In the genomic region with DNA sequence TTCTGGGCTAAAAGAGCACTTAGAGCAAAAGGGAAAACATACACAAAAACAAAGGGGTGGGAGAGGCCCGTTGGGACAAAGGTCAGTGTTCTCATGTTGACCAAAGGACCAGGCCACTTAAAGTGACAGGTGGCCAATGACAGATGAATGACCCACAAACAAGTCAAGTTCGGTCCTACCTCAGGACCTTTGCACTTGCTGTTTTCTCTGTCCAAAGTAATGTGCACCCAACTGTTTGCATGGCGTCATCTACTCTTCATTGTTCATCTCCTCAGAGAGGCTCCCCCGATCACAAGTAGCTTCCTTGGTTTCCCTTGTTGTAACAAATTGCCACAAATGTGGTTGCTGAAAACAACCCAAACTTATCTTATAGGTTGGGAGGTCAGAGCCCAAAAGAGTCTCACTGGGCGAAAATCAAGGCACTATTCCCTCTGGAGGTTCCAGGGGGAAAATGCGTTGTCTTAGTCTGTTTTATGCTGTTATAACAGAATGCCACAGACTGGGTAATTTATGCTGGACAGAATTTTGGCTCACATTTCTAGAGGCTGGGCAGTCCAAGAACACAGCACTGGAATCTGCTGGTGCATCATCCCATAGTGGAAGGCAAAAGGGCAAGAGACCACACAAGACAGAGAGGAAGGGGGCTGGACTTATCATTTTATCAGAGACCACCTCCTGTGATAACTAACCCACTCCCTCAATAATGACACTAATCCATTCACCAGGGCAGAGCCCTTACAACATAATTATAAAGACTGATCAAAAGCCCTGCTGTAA, we compare ENCODE assay signal across 1 cellular context.
TF ChIP-seq lines count a peak whose summit lies in the region.

No MANE protein-coding gene starts in this region.

TF ChIP-seq in HepG2, 621 proteins besides CTCF, POLR2A, EP300 and RAD21 (continued from another document):
- no peak for TF ChIP-seq ZNF703 (CRISPR knock-in tag; IDR thresholded peaks at IDR 0.05; ENCODE audit: borderline replicate concordance)
- TF ChIP-seq, protein P1, sequence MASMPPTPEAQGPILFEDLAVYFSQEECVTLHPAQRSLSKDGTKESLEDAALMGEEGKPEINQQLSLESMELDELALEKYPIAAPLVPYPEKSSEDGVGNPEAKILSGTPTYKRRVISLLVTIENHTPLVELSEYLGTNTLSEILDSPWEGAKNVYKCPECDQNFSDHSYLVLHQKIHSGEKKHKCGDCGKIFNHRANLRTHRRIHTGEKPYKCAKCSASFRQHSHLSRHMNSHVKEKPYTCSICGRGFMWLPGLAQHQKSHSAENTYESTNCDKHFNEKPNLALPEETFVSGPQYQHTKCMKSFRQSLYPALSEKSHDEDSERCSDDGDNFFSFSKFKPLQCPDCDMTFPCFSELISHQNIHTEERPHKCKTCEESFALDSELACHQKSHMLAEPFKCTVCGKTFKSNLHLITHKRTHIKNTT (CRISPR knock-in tag; IDR thresholded peaks at IDR 0.05), result no peak
- peak; percentile 94 for TF ChIP-seq ZNF3 (CRISPR knock-in tag; IDR thresholded peaks at IDR 0.05)
- 0 out of 2 replicates have a peak, but pooled peaks have one; percentile 46 for TF ChIP-seq ZSCAN29 (CRISPR knock-in tag; conservative IDR thresholded peaks at IDR 0.05)
- TF ChIP-seq AGO1 (IDR thresholded peaks at IDR 0.05; ENCODE audit: low read depth, low read length, poor library complexity, severe bottlenecking), result no peak
- no peak for TF ChIP-seq PHF20 (CRISPR knock-in tag; IDR thresholded peaks at IDR 0.05)
- TF ChIP-seq ZNF7 (CRISPR knock-in tag; IDR thresholded peaks at IDR 0.05), result peak; percentile 29; the same call in 1 of the 2 replicates
